10 cellular contexts compared by ENCODE assay signal in genomic region chr17:40309938-40310510, GRCh38. TPM values are rescaled to one million over a fixed set of nuclear protein-coding genes. Genes with fewer than 3 reads are reported as not detected.
DNase-seq lines count a peak whose midpoint lies in the region; ATAC-seq and TF ChIP-seq lines count a peak whose summit lies in the region.
"Had no signal": no experiment of that assay in that cellular context is flagged by ENCODE, and none has a peak within 500 bp of the region (broad histone marks: within the 10 kb centered on the region; RNA-seq: fewer than 3 reads in every experiment).

No MANE protein-coding gene starts in this region.

- no peaks in the 10 kb centered on the region for H3K79me2 ChIP-seq in trophoblast cell (ENCODE audit: control insufficient read depth, insufficient read depth, low read length, poor library complexity)

- peak overlapping the region; percentile 36 for H3K27ac Mint-ChIP-seq in Caco-2 (ENCODE audit: unreplicated experiment)

- no peaks in the 10 kb centered on the region for H3K27me3 Mint-ChIP-seq in Caco-2 (ENCODE audit: insufficient read depth, unreplicated experiment)

- no peak overlapping the region for H2AFZ ChIP-seq in trophoblast cell (ENCODE audit: insufficient read depth, low read length, poor library complexity)

- H4K8ac ChIP-seq in trophoblast cell (ENCODE audit: low read depth, low read length) = no peak overlapping the region

- H2BK12ac ChIP-seq in trophoblast cell (ENCODE audit: low read length) = no peak overlapping the region

- no peak overlapping the region for H3K14ac ChIP-seq in trophoblast cell (ENCODE audit: low read length)

- H3K79me1 ChIP-seq in trophoblast cell (ENCODE audit: low read length) = peaks cover 4% of the 10 kb centered on the region

- H3K4me2 ChIP-seq in trophoblast cell (ENCODE audit: low read length) = peak overlapping the region; percentile 75

- TF ChIP-seq CTCF in Caco-2 (IDR thresholded peaks at IDR 0.05; ENCODE audit: insufficient read depth in 1 of 2, low read depth in 1 of 2, low read length in 1 of 2, severe bottlenecking in 1 of 2, unreplicated experiment in 1 of 2) = no peak

- H3K18ac ChIP-seq in trophoblast cell (ENCODE audit: low read length) = no peak overlapping the region

- no peak for ATAC-seq in HG03442 (IDR thresholded peaks at IDR 0.05; ENCODE audit: unreplicated experiment)
- ATAC-seq in HG03342 (IDR thresholded peaks at IDR 0.05; ENCODE audit: unreplicated experiment) = no peak

- no peak overlapping the region for H3K27ac ChIP-seq in trophoblast cell (ENCODE audit: low read depth, low read length)

- H3K36me3 Mint-ChIP-seq in Caco-2 (ENCODE audit: insufficient read depth, unreplicated experiment) = peaks cover 15% of the 10 kb centered on the region

- WGBS in trophoblast cell (ENCODE audit: extremely low coverage, insufficient coverage, insufficient read length) = no CpG with 5 or more reads among the region's 2 CpGs

- CTCF ChIA-PET in Caco-2 (lab: Charles Lee) = interaction anchor here (0.6 to 1.1 kb wide), 2 partner anchors 9 to 112 kb away, joined by 3 to 4 read pairs; no protein-coding TSS in a partner anchor

- H3K27me3 ChIP-seq in Caco-2 (replicated peaks; ENCODE audit: control insufficient read depth, insufficient read depth, low read length) (no peaks in the 10 kb centered on the region), NT2/D1 (ENCODE audit: insufficient read depth, insufficient read length) (no peaks in the 10 kb centered on the region), trophoblast cell (ENCODE audit: insufficient read depth, low read length) (no peaks in the 10 kb centered on the region)

- no peaks in the 10 kb centered on the region for H3K9me3 Mint-ChIP-seq in Caco-2 (ENCODE audit: unreplicated experiment)

- no peak overlapping the region for H2BK5ac ChIP-seq in trophoblast cell (ENCODE audit: low read depth, low read length, poor library complexity)

- no peaks in the 10 kb centered on the region for H3K36me3 ChIP-seq in Caco-2 (ENCODE audit: control insufficient read depth, insufficient read depth, low read length)
- H3K36me3 ChIP-seq in NT2/D1 (ENCODE audit: insufficient read depth, insufficient read length, low read length) = peaks cover 2% of the 10 kb centered on the region
- no peaks in the 10 kb centered on the region for H3K36me3 ChIP-seq in trophoblast cell (ENCODE audit: control insufficient read depth in 1 of 2, insufficient read depth in 2 of 2, low read length in 2 of 2)

- no peak overlapping the region for H2BK120ac ChIP-seq in trophoblast cell (ENCODE audit: insufficient read depth, low read length, poor library complexity)

- no peak overlapping the region for H4K91ac ChIP-seq in trophoblast cell (ENCODE audit: low read depth, low read length)

- no peak overlapping the region for H3K4me3 Mint-ChIP-seq in Caco-2 (ENCODE audit: unreplicated experiment)

- no peak overlapping the region for H3K4me3 ChIP-seq in Caco-2 (ENCODE audit: low read depth, low read length)
- peak overlapping the region; percentile 76 for H3K4me3 ChIP-seq in NT2/D1 (ENCODE audit: insufficient read length, low read depth)
- no peak overlapping the region for H3K4me3 ChIP-seq in trophoblast cell (ENCODE audit: low read depth, low read length)

- H3K4ac ChIP-seq in trophoblast cell (ENCODE audit: low read depth, low read length) = no peak overlapping the region

- peak overlapping the region; percentile 92 for H3K9ac ChIP-seq in NT2/D1 (ENCODE audit: insufficient read length, low read depth)
- no peak overlapping the region for H3K9ac ChIP-seq in trophoblast cell (ENCODE audit: low read length)

- no peaks in the 10 kb centered on the region for H3K4me1 Mint-ChIP-seq in Caco-2 (ENCODE audit: low read depth, unreplicated experiment)

- H3K9me3 ChIP-seq in Caco-2 (no peaks in the 10 kb centered on the region), NT2/D1 (ENCODE audit: insufficient read depth, low read length) (no peaks in the 10 kb centered on the region), trophoblast cell (ENCODE audit: insufficient read depth, low read depth, low read length) (peaks cover 1% of the 10 kb centered on the region)

- H3K4me1 ChIP-seq in Caco-2 (peaks cover 35% of the 10 kb centered on the region), NT2/D1 (ENCODE audit: insufficient read depth, insufficient read length) (peaks cover 25% of the 10 kb centered on the region), trophoblast cell (ENCODE audit: control insufficient read depth in 1 of 2, insufficient read depth in 2 of 2, low read length in 2 of 2) (peaks cover 21 to 26% of the 10 kb centered on the region in 2 experiments)

- H3K23ac ChIP-seq in trophoblast cell (ENCODE audit: low read length) = no peak overlapping the region

- H2AK5ac ChIP-seq in trophoblast cell (ENCODE audit: low read length) = no peak overlapping the region

- intact Hi-C loops in Caco-2 (cut with micrococcal nuclease; ENCODE audit: unreplicated experiment) = no loop called here

- POLR2A ChIA-PET in Caco-2 (lab: Charles Lee) = interaction anchor here (0.5 kb wide), 1 partner anchor 169 kb away, joined by 5 read pairs; no protein-coding TSS in a partner anchor

- H4K12ac ChIP-seq in trophoblast cell (ENCODE audit: low read depth, low read length) = no peak overlapping the region

- DNase-seq in Caco-2 = peak in 1 of 2 experiments; percentile 4
- DNase-seq in NT2/D1 (ENCODE audit: low read depth, low spot score) = no peak
- peak; percentile 17 for DNase-seq in epidermal melanocyte (ENCODE audit: insufficient read length, low spot score)
- DNase-seq in trophoblast cell = no peak
- DNase-seq in GF-D8 (lab: John Stamatoyannopoulos, UW) = no peak
- DNase-seq in DMS53 (lab: John Stamatoyannopoulos, UW) = no peak
- DNase-seq: NCI-H1694, SW 1271 had no signal

- BruUV-seq in Caco-2 (replicated peaks; lab: Mats Ljungman, UMichigan) = no TSS peak

RNA-seq across cellular contexts. Expression of gene RARA, which starts 1.0 kb away (rescaled TPM):
- 26.6 and 27.6 TPM in 2 replicates for total RNA-seq in Caco-2 (2022)
- polyA plus RNA-seq in trophoblast cell (2013) = 15.0 and 15.5 TPM in 2 replicates

RNA-seq across cellular contexts. Expression of gene CDC6, which starts 22.3 kb away (rescaled TPM):
- total RNA-seq in Caco-2 (2022) = 86.1 and 96.4 TPM in 2 replicates
- 90.5 and 96.3 TPM in 2 replicates for polyA plus RNA-seq in trophoblast cell (2013)

RNA-seq across cellular contexts. Expression of gene GJD3, which starts 54.5 kb away (rescaled TPM):
- not detected in 2 replicates for total RNA-seq in Caco-2 (2022)
- 1.4 and 2.0 TPM in 2 replicates for polyA plus RNA-seq in trophoblast cell (2013)
